In the genomic region with DNA sequence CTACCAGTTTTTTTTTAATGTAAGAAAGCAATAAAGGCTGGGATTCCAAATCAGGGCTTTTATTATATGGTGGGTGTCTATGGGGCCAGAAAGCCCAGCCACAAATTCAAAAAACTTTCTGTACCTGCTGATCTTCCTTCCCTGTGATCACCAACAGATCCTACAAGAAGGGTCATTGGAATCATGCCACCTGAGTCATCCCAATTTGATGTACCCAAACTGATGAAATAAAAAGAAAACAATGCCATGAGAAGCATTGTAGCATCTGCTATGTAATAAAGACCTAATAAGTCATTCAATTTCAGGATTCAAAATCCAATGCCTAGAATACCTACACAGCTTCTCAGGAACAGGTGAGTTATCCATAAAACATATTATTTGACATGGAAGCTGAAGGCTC, we compare ENCODE assay signal across 16 cellular contexts.
"Had no signal": no experiment of that assay in that cellular context is flagged by ENCODE, and none has a peak within 500 bp of the region (broad histone marks: within the 10 kb centered on the region; RNA-seq: fewer than 3 reads in every experiment).

No MANE protein-coding gene starts in this region.

- H3K27me3 ChIP-seq: neural progenitor cell, pancreas had no signal

- H3K36me3 ChIP-seq: heart right ventricle, neural progenitor cell, pancreas, thoracic aorta had no signal

- H3K27ac ChIP-seq: dorsolateral prefrontal cortex, heart right ventricle, neural progenitor cell, pancreas, thoracic aorta had no signal

- H3K4me1 Mint-ChIP-seq: activated naive CD8-positive, alpha-beta T cell treated with anti-CD3 and anti-CD28 coated beads, Interleukin-2, amount 10 ng/mL, durations not matched to agents 7 days and 5 days; stimulated activated effector memory CD8-positive, alpha-beta T cell treated with anti-CD3 and anti-CD28 coated beads, Interleukin-12 subunit alpha, Interleukin-12 subunit beta, amount 100 ng/mL, for 72 hours had no signal

- H3K4me2 ChIP-seq: neural progenitor cell had no signal

- H3K9me3 Mint-ChIP-seq: neural progenitor cell had no signal

- ATAC-seq: activated CD4-positive, CD25-positive, alpha-beta regulatory T cell treated with anti-CD3 and anti-CD28 coated beads, Interleukin-2, amount 50 U/mL, for 24 hours; heart right ventricle; pancreas; stimulated activated effector memory CD8-positive, alpha-beta T cell treated with anti-CD3 and anti-CD28 coated beads, Interleukin-12 subunit alpha, Interleukin-12 subunit beta, amount 100 ng/mL, for 72 hours had no signal

- H3K4me3 Mint-ChIP-seq: activated naive CD8-positive, alpha-beta T cell treated with anti-CD3 and anti-CD28 coated beads, Interleukin-2, amount 10 ng/mL, durations not matched to agents 7 days and 5 days; endodermal cell; neural progenitor cell; stimulated activated effector memory CD8-positive, alpha-beta T cell treated with anti-CD3 and anti-CD28 coated beads, Interleukin-12 subunit alpha, Interleukin-12 subunit beta, amount 100 ng/mL, for 72 hours had no signal

- FAIRE-seq: frontal cortex, islet of Langerhans, pancreas had no signal

- H3K36me3 Mint-ChIP-seq: activated naive CD8-positive, alpha-beta T cell treated with anti-CD3 and anti-CD28 coated beads, Interleukin-2, amount 10 ng/mL, durations not matched to agents 7 days and 5 days; neural progenitor cell; stimulated activated effector memory CD8-positive, alpha-beta T cell treated with anti-CD3 and anti-CD28 coated beads, Interleukin-12 subunit alpha, Interleukin-12 subunit beta, amount 100 ng/mL, for 72 hours had no signal

- H3K27me3 Mint-ChIP-seq: activated naive CD8-positive, alpha-beta T cell treated with anti-CD3 and anti-CD28 coated beads, Interleukin-2, amount 10 ng/mL, durations not matched to agents 7 days and 5 days had no signal

- H3K4me1 ChIP-seq: heart right ventricle, neural progenitor cell, pancreas had no signal

- H3K27ac Mint-ChIP-seq: activated naive CD8-positive, alpha-beta T cell treated with anti-CD3 and anti-CD28 coated beads, Interleukin-2, amount 10 ng/mL, durations not matched to agents 7 days and 5 days; endodermal cell; neural progenitor cell; stimulated activated effector memory CD8-positive, alpha-beta T cell treated with anti-CD3 and anti-CD28 coated beads, Interleukin-12 subunit alpha, Interleukin-12 subunit beta, amount 100 ng/mL, for 72 hours had no signal

- DNase-seq: activated CD4-positive, alpha-beta T cell treated with anti-CD3 and anti-CD28 coated beads, Interleukin-2, amount 50 U/mL, for 1 hour; activated CD8-positive, alpha-beta memory T cell treated with anti-CD3 and anti-CD28 coated beads for 24 hours; activated naive CD8-positive, alpha-beta T cell treated with anti-CD3 and anti-CD28 coated beads, Interleukin-2, amount 10 ng/mL, durations not matched to agents 7 days and 5 days; dorsolateral prefrontal cortex; endodermal cell; erythroblast; heart right ventricle; pancreas; stimulated activated CD4-positive, alpha-beta T cell treated with anti-CD3 and anti-CD28 coated beads, Interleukin-12 subunit alpha, Interleukin-12 subunit beta, amount 100 ng/mL, for 4 hours; stimulated activated CD4-positive, alpha-beta T cell treated with anti-CD3 and anti-CD28 coated beads, Interleukin-2, amount 100 ng/mL, for 24 hours had no signal

- H3K4me3 ChIP-seq: dorsolateral prefrontal cortex, heart right ventricle, neural progenitor cell, pancreas, thoracic aorta had no signal

- H3K9me3 ChIP-seq: pancreas, thoracic aorta had no signal
